ENCODE assay signal across 21 cellular contexts in genomic region chr2:142693171-142693950, GRCh38.
DNase-seq lines count a peak whose midpoint lies in the region; ATAC-seq, FAIRE-seq and TF ChIP-seq lines count a peak whose summit lies in the region.
"Had no signal": no experiment of that assay in that cellular context is flagged by ENCODE, and none has a peak within 500 bp of the region (broad histone marks: within the 10 kb centered on the region; RNA-seq: fewer than 3 reads in every experiment).

No MANE protein-coding gene starts in this region.

- H3K4me1 Mint-ChIP-seq in chondrocyte (ENCODE audit: low read depth) (peaks cover 6% of the 10 kb centered on the region), mesothelial cell of epicardium (peaks cover 32% of the 10 kb centered on the region)

- H3K27me3 Mint-ChIP-seq in chondrocyte (ENCODE audit: low read depth) (no peaks in the 10 kb centered on the region), mesothelial cell of epicardium (ENCODE audit: low read depth) (no peaks in the 10 kb centered on the region)

- ATAC-seq in GM21526 (IDR thresholded peaks at IDR 0.05; ENCODE audit: low FRiP score, unreplicated experiment) (no peak), right cardiac atrium (no peak)

- no peak overlapping the region for H3K27ac ChIP-seq in right cardiac atrium (ENCODE audit: low read length)
- H3K27ac ChIP-seq: colonic mucosa, epithelial cell of prostate had no signal

- H3K4me3 Mint-ChIP-seq in chondrocyte (ENCODE audit: unreplicated experiment) (no peak overlapping the region), mesothelial cell of epicardium (no peak overlapping the region)
- H3K4me3 Mint-ChIP-seq: T-helper 2 cell treated with Interferon-gamma antibody and Interleukin-4, amounts not matched to agents 5 μg/mL and 100 μg/mL, for 36 hours had no signal

- H3K36me3 Mint-ChIP-seq in chondrocyte (ENCODE audit: low read depth) (peaks cover 3% of the 10 kb centered on the region), mesothelial cell of epicardium (peaks cover 8% of the 10 kb centered on the region)

- no peak for FAIRE-seq in HTR-8/SVneo (lab: Jason Lieb, UNC)
- FAIRE-seq: G401.6, GM12892 had no signal

- peak; percentile 64 for DNase-seq in ELF-1 (ENCODE audit: low read depth, low spot score)
- DNase-seq in M059J (ENCODE audit: low read depth), result peak; percentile 6
- DNase-seq in chondrocyte (ENCODE audit: low spot score), result no peak
- DNase-seq in mesothelial cell of epicardium (ENCODE audit: low spot score in 2 of 2, unreplicated experiment in 2 of 2), result no peak
- no peak for DNase-seq in HTR-8/SVneo (ENCODE audit: insufficient read length, low spot score)
- no peak for DNase-seq in cardiac septum (ENCODE audit: low spot score)
- no peak for DNase-seq in right cardiac atrium
- DNase-seq: activated CD4-positive, alpha-beta T cell treated with anti-CD3 and anti-CD28 coated beads for 48 hours; activated CD8-positive, alpha-beta memory T cell treated with anti-CD3 and anti-CD28 coated beads, Interleukin-2, amount 50 U/mL, for 48 hours; activated naive CD4-positive, alpha-beta T cell treated with Interleukin-2 at 50 U/mL for 16 hours; colonic mucosa; COR-L47; GOT3; MM.1S; NK-92 treated with Interleukin-12 subunit alpha and Interleukin-12 subunit beta, amount 100 ng/mL, for 24 hours; stimulated activated CD4-positive, alpha-beta T cell treated with anti-CD3 and anti-CD28 coated beads, Interleukin-4, amount 100 ng/mL, for 1 hour had no signal

- H3K9me3 Mint-ChIP-seq in chondrocyte (ENCODE audit: low read depth) (peaks cover 13% of the 10 kb centered on the region), mesothelial cell of epicardium (peaks cover 24% of the 10 kb centered on the region)
- H3K9me3 Mint-ChIP-seq: T-helper 2 cell treated with Interferon-gamma antibody and Interleukin-4, amounts not matched to agents 5 μg/mL and 100 μg/mL, for 36 hours had no signal

- intact Hi-C loops in cardiac septum (cut with DNase I), result no loop called here
- intact Hi-C loops in right cardiac atrium (cut with DNase I), result no loop called here

- H3K4me3 ChIP-seq in right cardiac atrium (ENCODE audit: low read length), result no peak overlapping the region
- H3K4me3 ChIP-seq: colonic mucosa had no signal

- 61% methylated on average over 4 of the region's 4 CpGs for WGBS in right cardiac atrium

- no peaks in the 10 kb centered on the region for H3K27me3 ChIP-seq in right cardiac atrium (ENCODE audit: control insufficient read depth, insufficient read depth)
- H3K27me3 ChIP-seq: colonic mucosa had no signal

- no peaks in the 10 kb centered on the region for H3K9me3 ChIP-seq in right cardiac atrium (ENCODE audit: control insufficient read depth, low read length)
- H3K9me3 ChIP-seq: colonic mucosa had no signal

- TF ChIP-seq CTCF in chondrocyte (IDR thresholded peaks at IDR 0.05) (no peak), mesothelial cell of epicardium (IDR thresholded peaks at IDR 0.05; ENCODE audit: unreplicated experiment) (no peak)

- no peaks in the 10 kb centered on the region for H3K4me1 ChIP-seq in right cardiac atrium (ENCODE audit: control insufficient read depth, insufficient read depth, low read length)
- H3K4me1 ChIP-seq: colonic mucosa had no signal

- H3K27ac Mint-ChIP-seq in chondrocyte (ENCODE audit: unreplicated experiment) (peak overlapping the region; percentile 19), mesothelial cell of epicardium (peak overlapping the region; percentile 32)
- H3K27ac Mint-ChIP-seq: T-helper 2 cell treated with Interferon-gamma antibody and Interleukin-4, amounts not matched to agents 5 μg/mL and 100 μg/mL, for 36 hours had no signal

Comparison
In these comparisons a context has a peak if more than half of its experiments do, and no peak if none do; other contexts are left out.
1. DNase-seq: peak in ELF-1 (single experiment) and M059J (single experiment); none in chondrocyte (single experiment), mesothelial cell of epicardium (0 of 2), HTR-8/SVneo (single experiment), cardiac septum (single experiment) and right cardiac atrium (0 of 3).